Comparison of ENCODE assay signal across 22 cellular contexts in genomic region chr20:23290761-23291574, GRCh38. TPM values are rescaled to one million over a fixed set of nuclear protein-coding genes. Genes with fewer than 3 reads are reported as not detected.
DNase-seq lines count a peak whose midpoint lies in the region; ATAC-seq and TF ChIP-seq lines count a peak whose summit lies in the region.
"Had no signal": no experiment of that assay in that cellular context is flagged by ENCODE, and none has a peak within 500 bp of the region (broad histone marks: within the 10 kb centered on the region; RNA-seq: fewer than 3 reads in every experiment).

No MANE protein-coding gene starts in this region.

- dilution Hi-C loops in IMR-90 (cut with HindIII; ENCODE audit: low sequenced_read_pairs, unreplicated experiment) = no loop called here

- no peaks in the 10 kb centered on the region for H3K9me3 ChIP-seq in CD8-positive, alpha-beta T cell (ENCODE audit: low read length)
- no peaks in the 10 kb centered on the region for H3K9me3 ChIP-seq in IMR-90 (ENCODE audit: control insufficient read depth, insufficient read depth, low read length)
- H3K9me3 ChIP-seq in endodermal cell (ENCODE audit: control insufficient read depth, low read length) = no peaks in the 10 kb centered on the region
- H3K9me3 ChIP-seq in trophoblast cell (ENCODE audit: insufficient read depth, low read depth, low read length) = no peaks in the 10 kb centered on the region
- H3K9me3 ChIP-seq in gastrocnemius medialis = no peaks in the 10 kb centered on the region
- H3K9me3 ChIP-seq: MG63 had no signal

- H3K4me2 ChIP-seq in IMR-90 (ENCODE audit: low read depth, low read length) (no peak overlapping the region), trophoblast cell (ENCODE audit: low read length) (no peak overlapping the region)

- H3K9ac ChIP-seq in IMR-90 (ENCODE audit: low read depth, low read length) = no peak overlapping the region
- no peak overlapping the region for H3K9ac ChIP-seq in endodermal cell (ENCODE audit: extremely low read depth, low read length, poor library complexity, severe bottlenecking)
- no peak overlapping the region for H3K9ac ChIP-seq in trophoblast cell (ENCODE audit: low read length)

- no peaks in the 10 kb centered on the region for H3K36me3 ChIP-seq in CD8-positive, alpha-beta T cell (ENCODE audit: insufficient read depth, low read length)
- H3K36me3 ChIP-seq in IMR-90 (ENCODE audit: control insufficient read depth, insufficient read depth, low read length) = no peaks in the 10 kb centered on the region
- H3K36me3 ChIP-seq in endodermal cell (ENCODE audit: control insufficient read depth, insufficient read depth, low read length) = no peaks in the 10 kb centered on the region
- H3K36me3 ChIP-seq in trophoblast cell (ENCODE audit: control insufficient read depth in 1 of 2, insufficient read depth in 2 of 2, low read length in 2 of 2) = no peaks in the 10 kb centered on the region
- H3K36me3 ChIP-seq in gastrocnemius medialis = no peaks in the 10 kb centered on the region
- H3K36me3 ChIP-seq: MG63 had no signal

- H3K56ac ChIP-seq in IMR-90 (ENCODE audit: extremely low read depth, insufficient read depth, low read length) = no peak overlapping the region

- no peaks in the 10 kb centered on the region for H3K36me3 Mint-ChIP-seq in CD8-positive, alpha-beta T cell
- no peaks in the 10 kb centered on the region for H3K36me3 Mint-ChIP-seq in endodermal cell (ENCODE audit: low read depth)

- H3K4me3 Mint-ChIP-seq in CD8-positive, alpha-beta T cell = no peak overlapping the region
- H3K4me3 Mint-ChIP-seq in endodermal cell = no peak overlapping the region
- H3K4me3 Mint-ChIP-seq: B cell had no signal

- no peak for TF ChIP-seq POLR2A in IMR-90 (IDR thresholded peaks at IDR 0.05; ENCODE audit: low read depth, low read length)
- no peak for TF ChIP-seq POLR2A in gastrocnemius medialis (IDR thresholded peaks at IDR 0.05)

- no peak overlapping the region for H3K4ac ChIP-seq in IMR-90 (ENCODE audit: low read depth, low read length)
- no peak overlapping the region for H3K4ac ChIP-seq in trophoblast cell (ENCODE audit: low read depth, low read length)

- H2AK5ac ChIP-seq in IMR-90 (ENCODE audit: low read depth, low read length) (no peak overlapping the region), trophoblast cell (ENCODE audit: low read length) (no peak overlapping the region)

- H3K4me3 ChIP-seq in CD8-positive, alpha-beta T cell (ENCODE audit: low read depth, low read length) = no peak overlapping the region
- no peak overlapping the region for H3K4me3 ChIP-seq in IMR-90 (ENCODE audit: insufficient read depth, low read depth, low read length)
- H3K4me3 ChIP-seq in endodermal cell (ENCODE audit: low read length) = no peak overlapping the region
- peak overlapping the region; percentile 53 for H3K4me3 ChIP-seq in trophoblast cell (ENCODE audit: low read depth, low read length)
- no peak overlapping the region for H3K4me3 ChIP-seq in gastrocnemius medialis
- H3K4me3 ChIP-seq: MG63 had no signal

- H3K9me1 ChIP-seq in IMR-90 (ENCODE audit: insufficient read depth, low read length) = no peaks in the 10 kb centered on the region

- H2BK20ac ChIP-seq in IMR-90 (ENCODE audit: low read depth, low read length) = no peak overlapping the region

- H2BK5ac ChIP-seq in IMR-90 (ENCODE audit: low read depth, low read length, poor library complexity, severe bottlenecking) = no peak overlapping the region
- H2BK5ac ChIP-seq in trophoblast cell (ENCODE audit: low read depth, low read length, poor library complexity) = no peak overlapping the region

- no peak for ATAC-seq in CD8-positive, alpha-beta T cell
- ATAC-seq in IMR-90 (ENCODE audit: low read depth) (no peak), HG03108 (IDR thresholded peaks at IDR 0.05; ENCODE audit: unreplicated experiment) (no peak), gastrocnemius medialis (no peak)
- ATAC-seq: HCT116, PC-3 had no signal

- POLR2A ChIA-PET in CD8-positive, alpha-beta T cell (lab: Charles Lee) = no interaction called here
- POLR2A ChIA-PET in IMR-90 (lab: Charles Lee; ENCODE audit: unreplicated experiment) = no interaction called here

- no peak overlapping the region for H4K5ac ChIP-seq in IMR-90 (ENCODE audit: low read depth, low read length)

- H4K20me1 ChIP-seq in IMR-90 (ENCODE audit: insufficient read depth, low read length) = no peaks in the 10 kb centered on the region

- H3K79me1 ChIP-seq in IMR-90 (ENCODE audit: low read depth in 1 of 2, low read length in 2 of 2) (no peaks in the 10 kb centered on the region), trophoblast cell (ENCODE audit: low read length) (no peaks in the 10 kb centered on the region)

- WGBS in IMR-90 (ENCODE audit: extremely low coverage in 2 of 2, insufficient read length in 1 of 2), 2 experiments = 82% methylated on average over 6 of the region's 11 CpGs; no CpG with 5 or more reads in 1 of the 2 experiments
- WGBS in endodermal cell (ENCODE audit: insufficient coverage in 1 of 2, insufficient read length in 1 of 2), 2 experiments = 93 to 94% methylated on average over 8 to 11 of the region's 11 CpGs
- no CpG with 5 or more reads among the region's 11 CpGs for WGBS in trophoblast cell (ENCODE audit: extremely low coverage, insufficient coverage, insufficient read length)

- H2BK15ac ChIP-seq in IMR-90 (ENCODE audit: low read depth, low read length) = no peak overlapping the region

- no TSS peak for BruUV-seq in IMR-90 (replicated peaks; lab: Mats Ljungman, UMichigan)

- no peaks in the 10 kb centered on the region for H3K4me1 Mint-ChIP-seq in CD8-positive, alpha-beta T cell (ENCODE audit: low read depth)
- peaks cover 28% of the 10 kb centered on the region for H3K4me1 Mint-ChIP-seq in endodermal cell
- H3K4me1 Mint-ChIP-seq: B cell had no signal

- H4K12ac ChIP-seq in trophoblast cell (ENCODE audit: low read depth, low read length) = no peak overlapping the region

- DNase-seq in CD8-positive, alpha-beta T cell = no peak
- DNase-seq in IMR-90 (no peak), endodermal cell (peak; percentile 27), trophoblast cell (no peak), NCI-H1048 (lab: John Stamatoyannopoulos, UW) (no peak), gastrocnemius medialis (no peak)
- DNase-seq: Calu3; DMS79 treated with DMSO at 0.1 percent for 48 hours; GF-D8; KBM-7; MG63; NCI-H2029; NCI-H446; NCI-H524 treated with DMSO at 0.1 percent for 48 hours; NCI-H82; NK-92 treated with Interleukin-12 subunit alpha and Interleukin-12 subunit beta, amount 100 ng/mL, for 24 hours; PC-3; Right ventricle myocardium superior had no signal

- TF ChIP-seq RAD21 in IMR-90 (IDR thresholded peaks at IDR 0.05; ENCODE audit: low read length) = no peak

- H3K18ac ChIP-seq in IMR-90 (ENCODE audit: low read depth, low read length) (no peak overlapping the region), trophoblast cell (ENCODE audit: low read length) (no peak overlapping the region)

- TF ChIP-seq CTCF in CD8-positive, alpha-beta T cell (IDR thresholded peaks at IDR 0.05) = no peak
- TF ChIP-seq CTCF in IMR-90 (conservative IDR thresholded peaks at IDR 0.05; ENCODE audit: low read depth, low read length) (no peak), endodermal cell (conservative IDR thresholded peaks at IDR 0.05) (no peak), gastrocnemius medialis (IDR thresholded peaks at IDR 0.05 in 4 of 5, conservative IDR thresholded peaks at IDR 0.05 in 1 of 5) (no peak)

- CTCF ChIA-PET in CD8-positive, alpha-beta T cell (lab: Charles Lee) = no interaction called here
- CTCF ChIA-PET in IMR-90 (lab: Yijun Ruan, JAX) = no interaction called here

- H3K4me1 ChIP-seq in CD8-positive, alpha-beta T cell (ENCODE audit: insufficient read depth, low read length) = no peaks in the 10 kb centered on the region
- H3K4me1 ChIP-seq in IMR-90 (ENCODE audit: control insufficient read depth, insufficient read depth, low read length) (no peaks in the 10 kb centered on the region), endodermal cell (ENCODE audit: control insufficient read depth, insufficient read depth, low read length) (no peaks in the 10 kb centered on the region), trophoblast cell (ENCODE audit: control insufficient read depth in 1 of 2, insufficient read depth in 2 of 2, low read length in 2 of 2) (no peaks in the 10 kb centered on the region), gastrocnemius medialis (peaks cover 10% of the 10 kb centered on the region in 2 donors)

- in situ Hi-C loops in IMR-90 (cut with MboI; ENCODE audit: low sequenced_read_pairs) (no loop called here), gastrocnemius medialis (cut with MboI; ENCODE audit: low sequenced_read_pairs in 4 of 4) (no loop called here)

- H3K14ac ChIP-seq in IMR-90 (replicated peaks; ENCODE audit: low read depth, low read length) = no peak overlapping the region
- H3K14ac ChIP-seq in trophoblast cell (ENCODE audit: low read length) = no peak overlapping the region

- H2BK120ac ChIP-seq in IMR-90 (ENCODE audit: low read depth, low read length) (no peak overlapping the region), trophoblast cell (ENCODE audit: insufficient read depth, low read length, poor library complexity) (no peak overlapping the region)

- no peak overlapping the region for H2AFZ ChIP-seq in IMR-90 (replicated peaks; ENCODE audit: low read length, poor library complexity)
- H2AFZ ChIP-seq in trophoblast cell (ENCODE audit: insufficient read depth, low read length, poor library complexity) = no peak overlapping the region

- no peak overlapping the region for H3K27ac ChIP-seq in CD8-positive, alpha-beta T cell (ENCODE audit: low read depth, low read length)
- H3K27ac ChIP-seq in IMR-90 (ENCODE audit: insufficient read depth, low read length) = no peak overlapping the region
- H3K27ac ChIP-seq in endodermal cell (ENCODE audit: low read depth, low read length) = no peak overlapping the region
- H3K27ac ChIP-seq in trophoblast cell (ENCODE audit: low read depth, low read length) = no peak overlapping the region
- no peak overlapping the region for H3K27ac ChIP-seq in gastrocnemius medialis
- H3K27ac ChIP-seq: C4-2B had no signal

- H2AK9ac ChIP-seq in IMR-90 (replicated peaks; ENCODE audit: low read depth, low read length, poor library complexity) = peak overlapping the region; percentile 25

- peak overlapping the region; percentile 62 for H3K27ac Mint-ChIP-seq in CD8-positive, alpha-beta T cell
- H3K27ac Mint-ChIP-seq in endodermal cell = no peak overlapping the region
- H3K27ac Mint-ChIP-seq: B cell had no signal

- H3K9me3 Mint-ChIP-seq in CD8-positive, alpha-beta T cell = no peaks in the 10 kb centered on the region
- no peaks in the 10 kb centered on the region for H3K9me3 Mint-ChIP-seq in endodermal cell

- H3K23ac ChIP-seq in IMR-90 (ENCODE audit: low read depth, low read length) = no peak overlapping the region
- H3K23ac ChIP-seq in trophoblast cell (ENCODE audit: low read length) = no peak overlapping the region

- H4K91ac ChIP-seq in IMR-90 (ENCODE audit: insufficient read depth, low read depth, low read length) = no peak overlapping the region
- H4K91ac ChIP-seq in trophoblast cell (ENCODE audit: low read depth, low read length) = no peak overlapping the region

- H4K8ac ChIP-seq in IMR-90 (ENCODE audit: low read depth in 2 of 2, low read length in 2 of 2) (no peak overlapping the region), trophoblast cell (ENCODE audit: low read depth, low read length) (no peak overlapping the region)

- H3K27me3 Mint-ChIP-seq in CD8-positive, alpha-beta T cell (ENCODE audit: low read depth) = peaks cover 7% of the 10 kb centered on the region
- H3K27me3 Mint-ChIP-seq in endodermal cell (ENCODE audit: insufficient read depth) = peaks cover 17% of the 10 kb centered on the region

- intact Hi-C loops in CD8-positive, alpha-beta T cell (cut with DNase I, micrococcal nuclease) = no loop called here
- intact Hi-C loops in IMR-90 (cut with micrococcal nuclease) (no loop called here), gastrocnemius medialis (cut with DNase I; ENCODE audit: low total_unique reads) (loop anchor here (5.0 kb wide), 1 partner anchor 44 kb away; no protein-coding TSS in a partner anchor)

- no peaks in the 10 kb centered on the region for H3K79me2 ChIP-seq in trophoblast cell (ENCODE audit: control insufficient read depth, insufficient read depth, low read length, poor library complexity)

- H2BK12ac ChIP-seq in trophoblast cell (ENCODE audit: low read length) = no peak overlapping the region

- no peaks in the 10 kb centered on the region for H3K27me3 ChIP-seq in CD8-positive, alpha-beta T cell (ENCODE audit: insufficient read depth, low read length)
- peaks cover 23% of the 10 kb centered on the region for H3K27me3 ChIP-seq in IMR-90 (ENCODE audit: control insufficient read depth, insufficient read depth, low read length)
- peaks cover 13% of the 10 kb centered on the region for H3K27me3 ChIP-seq in endodermal cell (ENCODE audit: control insufficient read depth, insufficient read depth, low read length, poor library complexity, severe bottlenecking)
- H3K27me3 ChIP-seq in trophoblast cell (ENCODE audit: insufficient read depth, low read length) = no peaks in the 10 kb centered on the region
- H3K27me3 ChIP-seq in gastrocnemius medialis = no peaks in the 10 kb centered on the region
- H3K27me3 ChIP-seq: MG63 had no signal

RNA-seq across cellular contexts. Expression of gene NXT1, which starts 59.6 kb away (rescaled TPM):
- total RNA-seq in CD8-positive, alpha-beta T cell = 10 to 100 TPM; 52.4 to 52.5 TPM
- total RNA-seq in IMR-90 (2012; rRNA removed) (25.5 and 25.8 TPM in 2 replicates), endodermal cell (10 to 100 TPM; 16.8 to 19.5 TPM), gastrocnemius medialis (10 to 100 TPM; 15.2 to 17.9 (median 15.9) TPM)
- 23.6 and 27.0 TPM in 2 replicates for polyA plus RNA-seq in IMR-90 (2012; rRNA removed)
- polyA plus RNA-seq in IMR-90 (2012; cell fraction: cytosol; rRNA removed) = 23.5 and 23.8 TPM in 2 replicates
- 12.7 and 21.3 TPM in 2 replicates for polyA plus RNA-seq in IMR-90 (2012; cell fraction: nucleus; rRNA removed; ENCODE audit: low replicate concordance)
- polyA plus RNA-seq in endodermal cell (2013, experiment 1 of 2) = 29.7 TPM
- polyA plus RNA-seq in endodermal cell (2013, experiment 2 of 2) = 29.4 TPM
- 20.2 TPM in 2 replicates for polyA plus RNA-seq in trophoblast cell (2013)
